In genomic region chr5:40033411-40033810, GRCh38 we compare ENCODE assay signal across 11 cellular contexts.
DNase-seq lines count a peak whose midpoint lies in the region; ATAC-seq, FAIRE-seq and TF ChIP-seq lines count a peak whose summit lies in the region.
"Had no signal": no experiment of that assay in that cellular context is flagged by ENCODE, and none has a peak within 500 bp of the region (broad histone marks: within the 10 kb centered on the region; RNA-seq: fewer than 3 reads in every experiment).

No MANE protein-coding gene starts in this region.

- H3K4me2 ChIP-seq in SU-DHL-6 (ENCODE audit: low read depth, low read length, poor library complexity, severe bottlenecking): peak overlapping the region; percentile 56
- H3K4me2 ChIP-seq: A549 had no signal

- H2AFZ ChIP-seq in SU-DHL-6 (ENCODE audit: low read depth, low read length, severe bottlenecking): no peak overlapping the region

- peak; percentile 41 to 55 for ATAC-seq in activated CD4-positive, CD25-positive, alpha-beta regulatory T cell treated with anti-CD3 and anti-CD28 coated beads, Interleukin-2, amount 50 U/mL, for 24 hours
- ATAC-seq in HG02973 (IDR thresholded peaks at IDR 0.05; ENCODE audit: unreplicated experiment): peak; percentile 97
- ATAC-seq: A549 had no signal

- no peak overlapping the region for H3K4me3 ChIP-seq in SU-DHL-6 (ENCODE audit: insufficient read depth, low read length, poor library complexity, severe bottlenecking)
- H3K4me3 ChIP-seq in spleen: no peak overlapping the region
- H3K4me3 ChIP-seq in prostate gland: no peak overlapping the region
- H3K4me3 ChIP-seq: A549, uterus had no signal

- peak overlapping the region; percentile 70 for H3K27ac ChIP-seq in SU-DHL-6 (ENCODE audit: low read depth, low read length)
- peak overlapping the region in 7 of 8 donors; percentile 30 to 81 (median 69) for H3K27ac ChIP-seq in spleen
- no peak overlapping the region for H3K27ac ChIP-seq in prostate gland
- H3K27ac ChIP-seq: A549, uterus had no signal

- H3K27me3 ChIP-seq in SU-DHL-6 (ENCODE audit: low read length): no peaks in the 10 kb centered on the region
- no peaks in the 10 kb centered on the region for H3K27me3 ChIP-seq in spleen (replicated peaks in 1 of 7)
- H3K27me3 ChIP-seq in prostate gland (replicated peaks; ENCODE audit: insufficient read depth): no peaks in the 10 kb centered on the region
- H3K27me3 ChIP-seq: uterus had no signal

- H3K79me2 ChIP-seq in SU-DHL-6 (ENCODE audit: insufficient read depth, low read length): no peaks in the 10 kb centered on the region

- WGBS in spleen, 5 donors: 46 to 67% (median 58%) methylated on average over 3 of the region's 3 CpGs
- 65% methylated on average over 3 of the region's 3 CpGs for WGBS in prostate gland

- no peak overlapping the region for H3K9ac ChIP-seq in SU-DHL-6 (ENCODE audit: low read length)

- intact Hi-C loops in spleen (cut with DNase I; ENCODE audit: low total_unique reads) (no loop called here), prostate gland (cut with DNase I) (no loop called here)

- FAIRE-seq in D721Med (lab: Jason Lieb, UNC): no peak
- FAIRE-seq: A549 had no signal

- H3F3A ChIP-seq in SU-DHL-6 (ENCODE audit: insufficient read depth): peaks cover 5% of the 10 kb centered on the region; the same call in 1 of the 2 replicates

- H4K20me1 ChIP-seq in SU-DHL-6 (ENCODE audit: low read depth, low read length): no peaks in the 10 kb centered on the region

- no peaks in the 10 kb centered on the region for H3K36me3 ChIP-seq in SU-DHL-6 (ENCODE audit: low read length)
- H3K36me3 ChIP-seq in spleen: no peaks in the 10 kb centered on the region
- no peaks in the 10 kb centered on the region for H3K36me3 ChIP-seq in prostate gland
- H3K36me3 ChIP-seq: uterus had no signal

- H3K4me1 ChIP-seq in spleen (peaks cover 0 to 4% (median 0%) of the 10 kb centered on the region in 6 donors), prostate gland (replicated peaks) (no peaks in the 10 kb centered on the region)
- H3K4me1 ChIP-seq: A549, uterus had no signal

- no peaks in the 10 kb centered on the region for H3K9me3 ChIP-seq in SU-DHL-6 (ENCODE audit: insufficient read depth, low read length)
- no peaks in the 10 kb centered on the region for H3K9me3 ChIP-seq in spleen
- no peaks in the 10 kb centered on the region for H3K9me3 ChIP-seq in prostate gland
- H3K9me3 ChIP-seq: A549, uterus had no signal

- TF ChIP-seq POLR2A in spleen (IDR thresholded peaks at IDR 0.05) (peak in 1 of 3 donors; percentile 49), prostate gland (IDR thresholded peaks at IDR 0.05) (no peak)

- no peak for DNase-seq in activated CD4-positive, CD25-positive, alpha-beta regulatory T cell treated with anti-CD3 and anti-CD28 coated beads, Interleukin-2, amount 50 U/mL, for 72 hours
- DNase-seq in spleen (peak; percentile 76), prostate gland (ENCODE audit: low spot score) (no peak), nucleus accumbens (lab: John Stamatoyannopoulos, UW) (no peak), D721Med (ENCODE audit: insufficient read length, low spot score) (no peak)
- DNase-seq: islet precursor cell, uterus had no signal

- TF ChIP-seq CTCF in SU-DHL-6 (IDR thresholded peaks at IDR 0.05; ENCODE audit: insufficient read depth, low read length, poor library complexity, severe bottlenecking) (no peak), spleen (IDR thresholded peaks at IDR 0.05 in 8 of 11, conservative IDR thresholded peaks at IDR 0.05 in 3 of 11) (no peak), prostate gland (IDR thresholded peaks at IDR 0.05) (no peak), D721Med (IDR thresholded peaks at IDR 0.05; ENCODE audit: insufficient read depth, missing control alignments) (no peak)

- H3K9me2 ChIP-seq in SU-DHL-6 (replicated peaks; ENCODE audit: insufficient read depth, low read length): no peaks in the 10 kb centered on the region

Comparison
In these comparisons a context has a peak if more than half of its experiments do, and no peak if none do; other contexts are left out.
1. H3K27ac ChIP-seq: peak in SU-DHL-6 (single experiment) and spleen (7 of 8); none in prostate gland (0 of 2).